Comparison of ENCODE assay signal across 2 cellular contexts in genomic region chr11:124919836-124920755, GRCh38.
TF ChIP-seq lines count a peak whose summit lies in the region.

No MANE protein-coding gene starts in this region.

TF ChIP-seq in H1, 55 proteins besides CTCF, POLR2A, EP300 and RAD21:
- TF ChIP-seq RFX5 (IDR thresholded peaks at IDR 0.05; ENCODE audit: borderline replicate concordance, low read depth, low read length): no peak
- no peak for TF ChIP-seq CHD2 (IDR thresholded peaks at IDR 0.05; ENCODE audit: low read length)
- no peak for TF ChIP-seq SIRT6 (IDR thresholded peaks at IDR 0.05; ENCODE audit: low read length)
- TF ChIP-seq CBX5 (IDR thresholded peaks at IDR 0.05; ENCODE audit: low read depth, low read length): no peak
- no peak for TF ChIP-seq MAFK (IDR thresholded peaks at IDR 0.05; ENCODE audit: low read depth, low read length)
- TF ChIP-seq KDM1A (IDR thresholded peaks at IDR 0.05; ENCODE audit: borderline replicate concordance, low read length): no peak
- TF ChIP-seq BACH1 (IDR thresholded peaks at IDR 0.05; ENCODE audit: low read length): no peak
- TF ChIP-seq, protein P1, sequence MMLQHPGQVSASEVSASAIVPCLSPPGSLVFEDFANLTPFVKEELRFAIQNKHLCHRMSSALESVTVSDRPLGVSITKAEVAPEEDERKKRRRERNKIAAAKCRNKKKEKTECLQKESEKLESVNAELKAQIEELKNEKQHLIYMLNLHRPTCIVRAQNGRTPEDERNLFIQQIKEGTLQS (IDR thresholded peaks at IDR 0.05; ENCODE audit: insufficient read depth, low read depth, low read length): no peak
- TF ChIP-seq CTBP2 (IDR thresholded peaks at IDR 0.05; ENCODE audit: borderline replicate concordance, insufficient read depth, insufficient read length, low read length): no peak
- no peak for TF ChIP-seq NRF1 (IDR thresholded peaks at IDR 0.05; ENCODE audit: low read depth, low read length)
- TF ChIP-seq TEAD4 (IDR thresholded peaks at IDR 0.05; ENCODE audit: low read depth, low read length): no peak
- TF ChIP-seq PHF8 (conservative IDR thresholded peaks at IDR 0.05; ENCODE audit: low read depth, low read length): no peak
- TF ChIP-seq, protein P2, sequence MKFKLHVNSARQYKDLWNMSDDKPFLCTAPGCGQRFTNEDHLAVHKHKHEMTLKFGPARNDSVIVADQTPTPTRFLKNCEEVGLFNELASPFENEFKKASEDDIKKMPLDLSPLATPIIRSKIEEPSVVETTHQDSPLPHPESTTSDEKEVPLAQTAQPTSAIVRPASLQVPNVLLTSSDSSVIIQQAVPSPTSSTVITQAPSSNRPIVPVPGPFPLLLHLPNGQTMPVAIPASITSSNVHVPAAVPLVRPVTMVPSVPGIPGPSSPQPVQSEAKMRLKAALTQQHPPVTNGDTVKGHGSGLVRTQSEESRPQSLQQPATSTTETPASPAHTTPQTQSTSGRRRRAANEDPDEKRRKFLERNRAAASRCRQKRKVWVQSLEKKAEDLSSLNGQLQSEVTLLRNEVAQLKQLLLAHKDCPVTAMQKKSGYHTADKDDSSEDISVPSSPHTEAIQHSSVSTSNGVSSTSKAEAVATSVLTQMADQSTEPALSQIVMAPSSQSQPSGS (IDR thresholded peaks at IDR 0.05; ENCODE audit: low read length): no peak
- no peak for TF ChIP-seq GABPA (IDR thresholded peaks at IDR 0.05; ENCODE audit: borderline replicate concordance, insufficient read depth, low read length)
- no peak for TF ChIP-seq E2F6 (IDR thresholded peaks at IDR 0.05)
- no peak for TF ChIP-seq CHD1 (IDR thresholded peaks at IDR 0.05; ENCODE audit: low read depth, low read length)
- TF ChIP-seq TBP (IDR thresholded peaks at IDR 0.05; ENCODE audit: low read depth, low read length): no peak
- TF ChIP-seq KDM5A (IDR thresholded peaks at IDR 0.05; ENCODE audit: low read length): no peak
- no peak for TF ChIP-seq TAF1 (IDR thresholded peaks at IDR 0.05; ENCODE audit: low read depth, low read length)
- TF ChIP-seq FOSL1 (IDR thresholded peaks at IDR 0.05; ENCODE audit: insufficient read depth, low read depth, low read length): no peak

TF ChIP-seq in neural cell, 6 proteins besides CTCF, POLR2A, EP300 and RAD21:
- TF ChIP-seq MXI1 (conservative IDR thresholded peaks at IDR 0.05; ENCODE audit: poor library complexity, severe bottlenecking): no peak
- TF ChIP-seq REST (IDR thresholded peaks at IDR 0.05; ENCODE audit: borderline replicate concordance): no peak
- TF ChIP-seq SMC3 (conservative IDR thresholded peaks at IDR 0.05; ENCODE audit: poor library complexity): no peak
- TF ChIP-seq TAF1 (IDR thresholded peaks at IDR 0.05; ENCODE audit: low read depth): no peak
- no peak for TF ChIP-seq POLR2AphosphoS5 (IDR thresholded peaks at IDR 0.05)
- no peak for TF ChIP-seq EZH2 (IDR thresholded peaks at IDR 0.05; ENCODE audit: borderline replicate concordance, insufficient read depth, low read length, poor library complexity, severe bottlenecking)
